In the genomic region with DNA sequence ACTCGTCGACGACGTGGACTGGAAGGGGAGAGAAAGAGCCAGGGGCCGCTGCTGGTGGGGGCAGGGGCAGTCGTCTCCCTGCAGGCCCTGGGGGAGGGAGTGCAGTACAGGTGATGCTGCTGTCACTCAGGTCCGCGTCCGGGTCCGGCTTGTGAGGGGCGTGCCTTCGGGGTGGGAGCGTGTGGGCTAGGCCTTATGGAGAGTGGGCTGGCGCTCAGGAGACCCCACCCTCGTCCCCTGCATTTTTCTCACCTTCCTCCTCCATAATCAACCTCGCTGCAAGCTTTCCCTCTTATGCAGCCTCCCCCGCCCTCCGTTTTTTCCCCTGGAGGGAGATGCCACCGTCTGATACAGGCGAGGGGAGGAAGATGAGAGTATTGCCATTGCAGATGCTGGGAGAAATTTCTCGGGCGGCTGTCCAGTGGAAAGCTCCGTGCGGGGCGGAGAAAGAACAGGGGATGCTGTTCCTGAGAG, we compare ENCODE assay signal across 1 cellular context.
TF ChIP-seq lines count a peak whose summit lies in the region.

No MANE protein-coding gene starts in this region.

TF ChIP-seq in K562, 482 proteins besides CTCF, POLR2A, EP300 and RAD21 (continued from another document and continues in another):
- TF ChIP-seq ARID4B (CRISPR knock-in tag; IDR thresholded peaks at IDR 0.05) (peak; percentile 97), SRF (CRISPR knock-in tag; IDR thresholded peaks at IDR 0.05) (0 out of 4 replicates have a peak, but pooled peaks of 1 of the 2 experiments have one; percentile 8), SMARCA4 (IDR thresholded peaks at IDR 0.05) (peak; percentile 60), NFATC3 (IDR thresholded peaks at IDR 0.05) (peak; percentile 93), AFF1 (IDR thresholded peaks at IDR 0.05; ENCODE audit: low read depth in 1 of 2, partially characterized antibody in 2 of 2) (peak in 1 of 2 experiments; percentile 43), LCOR (CRISPR knock-in tag; IDR thresholded peaks at IDR 0.05) (peak; percentile 84), CC2D1A (IDR thresholded peaks at IDR 0.05) (peak; percentile 98), RBBP5 (IDR thresholded peaks at IDR 0.05; ENCODE audit: borderline replicate concordance, insufficient read depth, low read length, poor library complexity, severe bottlenecking) (peak; percentile 65), CREB3L1 (IDR thresholded peaks at IDR 0.05; ENCODE audit: borderline replicate concordance, low read depth) (peak; percentile 43; the same call in 1 of the 2 replicates), E2F1 (CRISPR knock-in tag; IDR thresholded peaks at IDR 0.05) (0 out of 2 replicates have a peak, but pooled peaks have one; percentile 43), L3MBTL2 (IDR thresholded peaks at IDR 0.05) (peak; percentile 50; the same call in 1 of the 2 replicates), ELK3 (CRISPR knock-in tag; IDR thresholded peaks at IDR 0.05) (no peak), C11orf30 (IDR thresholded peaks at IDR 0.05; ENCODE audit: low read depth) (no peak), ZNF57 (CRISPR knock-in tag; IDR thresholded peaks at IDR 0.05) (peak; percentile 76; the same call in 1 of the 2 replicates), PYGO2 (tag; IDR thresholded peaks at IDR 0.05) (no peak), ARID1B (IDR thresholded peaks at IDR 0.05) (peak; percentile 41), ZNF766 (CRISPR knock-in tag; conservative IDR thresholded peaks at IDR 0.05) (peak; percentile 92), NEUROD1 (IDR thresholded peaks at IDR 0.05; ENCODE audit: borderline replicate concordance, low read depth, low read length, partially characterized antibody) (peak; percentile 31), MECOM (CRISPR knock-in tag; IDR thresholded peaks at IDR 0.05) (peak; percentile 59; the same call in 1 of the 2 replicates), SNIP1 (IDR thresholded peaks at IDR 0.05; ENCODE audit: low read depth) (no peak), ZNF445 (CRISPR knock-in tag; IDR thresholded peaks at IDR 0.05; ENCODE audit: low read depth) (no peak), KAT2B (IDR thresholded peaks at IDR 0.05; ENCODE audit: low read depth, low read length) (no peak), TEAD4 (IDR thresholded peaks at IDR 0.05; ENCODE audit: low read length) (peak; percentile 49), TEAD4 (CRISPR knock-in tag; IDR thresholded peaks at IDR 0.05; ENCODE audit: borderline replicate concordance) (0 out of 2 replicates have a peak, but pooled peaks have one; percentile 6), TGIF2 (CRISPR knock-in tag; IDR thresholded peaks at IDR 0.05) (0 out of 2 replicates have a peak, but pooled peaks have one; percentile 9), SP1 (CRISPR knock-in tag; IDR thresholded peaks at IDR 0.05) (peak; percentile 40), TOE1 (IDR thresholded peaks at IDR 0.05; ENCODE audit: borderline replicate concordance) (peak; percentile 48; the same call in 1 of the 2 replicates), TOE1 (CRISPR knock-in tag; IDR thresholded peaks at IDR 0.05; ENCODE audit: borderline replicate concordance, low read depth) (no peak), LEF1 (IDR thresholded peaks at IDR 0.05) (0 out of 2 replicates have a peak, but pooled peaks have one; percentile 54), RFX1 (IDR thresholded peaks at IDR 0.05) (no peak), MEIS2 (IDR thresholded peaks at IDR 0.05; ENCODE audit: partially characterized antibody) (peak; percentile 34), ZNF282 (CRISPR knock-in tag; IDR thresholded peaks at IDR 0.05) (0 out of 2 replicates have a peak, but pooled peaks have one; percentile 30), NR3C1 (CRISPR knock-in tag; IDR thresholded peaks at IDR 0.05) (0 out of 2 replicates have a peak, but pooled peaks have one; percentile 77)
- TF ChIP-seq, protein P1, sequence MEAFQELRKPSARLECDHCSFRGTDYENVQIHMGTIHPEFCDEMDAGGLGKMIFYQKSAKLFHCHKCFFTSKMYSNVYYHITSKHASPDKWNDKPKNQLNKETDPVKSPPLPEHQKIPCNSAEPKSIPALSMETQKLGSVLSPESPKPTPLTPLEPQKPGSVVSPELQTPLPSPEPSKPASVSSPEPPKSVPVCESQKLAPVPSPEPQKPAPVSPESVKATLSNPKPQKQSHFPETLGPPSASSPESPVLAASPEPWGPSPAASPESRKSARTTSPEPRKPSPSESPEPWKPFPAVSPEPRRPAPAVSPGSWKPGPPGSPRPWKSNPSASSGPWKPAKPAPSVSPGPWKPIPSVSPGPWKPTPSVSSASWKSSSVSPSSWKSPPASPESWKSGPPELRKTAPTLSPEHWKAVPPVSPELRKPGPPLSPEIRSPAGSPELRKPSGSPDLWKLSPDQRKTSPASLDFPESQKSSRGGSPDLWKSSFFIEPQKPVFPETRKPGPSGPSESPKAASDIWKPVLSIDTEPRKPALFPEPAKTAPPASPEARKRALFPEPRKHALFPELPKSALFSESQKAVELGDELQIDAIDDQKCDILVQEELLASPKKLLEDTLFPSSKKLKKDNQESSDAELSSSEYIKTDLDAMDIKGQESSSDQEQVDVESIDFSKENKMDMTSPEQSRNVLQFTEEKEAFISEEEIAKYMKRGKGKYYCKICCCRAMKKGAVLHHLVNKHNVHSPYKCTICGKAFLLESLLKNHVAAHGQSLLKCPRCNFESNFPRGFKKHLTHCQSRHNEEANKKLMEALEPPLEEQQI (IDR thresholded peaks at IDR 0.05) = no peak
- TF ChIP-seq, protein P2, sequence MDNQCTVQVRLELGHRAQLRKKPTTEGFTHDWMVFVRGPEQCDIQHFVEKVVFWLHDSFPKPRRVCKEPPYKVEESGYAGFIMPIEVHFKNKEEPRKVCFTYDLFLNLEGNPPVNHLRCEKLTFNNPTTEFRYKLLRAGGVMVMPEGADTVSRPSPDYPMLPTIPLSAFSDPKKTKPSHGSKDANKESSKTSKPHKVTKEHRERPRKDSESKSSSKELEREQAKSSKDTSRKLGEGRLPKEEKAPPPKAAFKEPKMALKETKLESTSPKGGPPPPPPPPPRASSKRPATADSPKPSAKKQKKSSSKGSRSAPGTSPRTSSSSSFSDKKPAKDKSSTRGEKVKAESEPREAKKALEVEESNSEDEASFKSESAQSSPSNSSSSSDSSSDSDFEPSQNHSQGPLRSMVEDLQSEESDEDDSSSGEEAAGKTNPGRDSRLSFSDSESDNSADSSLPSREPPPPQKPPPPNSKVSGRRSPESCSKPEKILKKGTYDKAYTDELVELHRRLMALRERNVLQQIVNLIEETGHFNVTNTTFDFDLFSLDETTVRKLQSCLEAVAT (IDR thresholded peaks at IDR 0.05) = peak in 1 of 2 experiments; percentile 5; a peak in 1 of 4 replicates
